1 cellular context compared by ENCODE assay signal in the genomic region with DNA sequence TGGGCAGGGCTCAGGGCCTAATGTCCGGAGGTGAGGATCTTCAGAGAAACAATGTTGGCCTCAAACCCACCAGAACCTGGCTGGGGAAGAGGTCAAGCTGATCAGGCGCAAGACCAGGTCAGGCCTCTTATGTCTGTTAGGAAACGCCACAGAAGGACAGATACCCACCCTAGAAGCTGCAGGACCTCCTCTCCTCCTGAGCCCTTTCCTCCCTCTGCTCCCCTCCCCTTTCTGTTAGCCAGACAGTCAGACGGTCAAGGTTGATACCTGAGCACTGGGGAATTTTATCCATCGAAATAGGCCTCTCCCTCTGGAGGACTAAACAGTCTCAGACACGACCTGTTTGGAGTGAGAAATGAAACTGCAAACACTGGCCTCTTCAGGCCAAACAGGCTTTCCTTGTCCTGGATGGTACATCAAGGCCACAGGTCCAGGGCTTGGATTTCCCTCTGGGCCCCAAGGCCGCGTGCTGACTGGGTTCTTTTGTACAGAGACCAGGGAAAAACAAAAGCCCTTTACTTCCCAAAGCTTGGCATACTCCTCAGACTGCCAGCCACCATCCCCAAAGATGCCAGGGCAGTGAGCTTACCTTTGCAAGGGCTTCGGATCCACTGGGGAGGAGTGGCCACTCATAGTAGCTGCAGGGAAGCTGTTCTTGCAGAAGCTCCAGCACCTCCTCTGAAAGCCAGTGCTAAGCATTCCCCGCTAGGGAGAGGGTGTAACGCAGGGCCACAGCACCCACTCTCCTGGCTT.
A peak's percentile ranks its signal among the peaks of the same experiment; 100 is the strongest.
TF ChIP-seq lines count a peak whose summit lies in the region.

No MANE protein-coding gene starts in this region.

TF ChIP-seq in HepG2, 621 proteins besides CTCF, POLR2A, EP300 and RAD21 (continued from another document and continues in another):
- no peak for TF ChIP-seq ZNF589 (CRISPR knock-in tag; conservative IDR thresholded peaks at IDR 0.05)
- 0 out of 2 replicates have a peak, but pooled peaks have one; percentile 40 for TF ChIP-seq KDM5B (CRISPR knock-in tag; IDR thresholded peaks at IDR 0.05; ENCODE audit: borderline replicate concordance)
- no peak for TF ChIP-seq MLLT10 (CRISPR knock-in tag; IDR thresholded peaks at IDR 0.05)
- TF ChIP-seq STAT5B (CRISPR knock-in tag; IDR thresholded peaks at IDR 0.05), result no peak
- TF ChIP-seq, protein P1, sequence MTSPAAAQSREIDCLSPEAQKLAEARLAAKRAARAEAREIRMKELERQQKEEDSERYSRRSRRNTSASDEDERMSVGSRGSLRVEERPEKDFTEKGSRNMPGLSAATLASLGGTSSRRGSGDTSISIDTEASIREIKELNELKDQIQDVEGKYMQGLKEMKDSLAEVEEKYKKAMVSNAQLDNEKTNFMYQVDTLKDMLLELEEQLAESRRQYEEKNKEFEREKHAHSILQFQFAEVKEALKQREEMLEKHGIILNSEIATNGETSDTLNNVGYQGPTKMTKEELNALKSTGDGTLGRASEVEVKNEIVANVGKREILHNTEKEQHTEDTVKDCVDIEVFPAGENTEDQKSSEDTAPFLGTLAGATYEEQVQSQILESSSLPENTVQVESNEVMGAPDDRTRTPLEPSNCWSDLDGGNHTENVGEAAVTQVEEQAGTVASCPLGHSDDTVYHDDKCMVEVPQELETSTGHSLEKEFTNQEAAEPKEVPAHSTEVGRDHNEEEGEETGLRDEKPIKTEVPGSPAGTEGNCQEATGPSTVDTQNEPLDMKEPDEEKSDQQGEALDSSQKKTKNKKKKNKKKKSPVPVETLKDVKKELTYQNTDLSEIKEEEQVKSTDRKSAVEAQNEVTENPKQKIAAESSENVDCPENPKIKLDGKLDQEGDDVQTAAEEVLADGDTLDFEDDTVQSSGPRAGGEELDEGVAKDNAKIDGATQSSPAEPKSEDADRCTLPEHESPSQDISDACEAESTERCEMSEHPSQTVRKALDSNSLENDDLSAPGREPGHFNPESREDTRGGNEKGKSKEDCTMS (CRISPR knock-in tag; conservative IDR thresholded peaks at IDR 0.05), result no peak
- TF ChIP-seq MIXL1 (CRISPR knock-in tag; IDR thresholded peaks at IDR 0.05), result peak; percentile 58
- TF ChIP-seq HOXA3 (CRISPR knock-in tag; IDR thresholded peaks at IDR 0.05), result peak; percentile 59; the same call in 1 of the 2 replicates
- peak; percentile 59 for TF ChIP-seq RBM22 (optimal IDR thresholded peaks at IDR 0.05; ENCODE audit: low read length)
- no peak for TF ChIP-seq SRY (CRISPR knock-in tag; IDR thresholded peaks at IDR 0.05)
- TF ChIP-seq AHR (CRISPR knock-in tag; IDR thresholded peaks at IDR 0.05), result no peak; the same call in 1 of the 2 replicates
- TF ChIP-seq, protein P2, sequence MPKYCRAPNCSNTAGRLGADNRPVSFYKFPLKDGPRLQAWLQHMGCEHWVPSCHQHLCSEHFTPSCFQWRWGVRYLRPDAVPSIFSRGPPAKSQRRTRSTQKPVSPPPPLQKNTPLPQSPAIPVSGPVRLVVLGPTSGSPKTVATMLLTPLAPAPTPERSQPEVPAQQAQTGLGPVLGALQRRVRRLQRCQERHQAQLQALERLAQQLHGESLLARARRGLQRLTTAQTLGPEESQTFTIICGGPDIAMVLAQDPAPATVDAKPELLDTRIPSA (CRISPR knock-in tag; IDR thresholded peaks at IDR 0.05; ENCODE audit: borderline replicate concordance), result no peak
- TF ChIP-seq ZNF564 (CRISPR knock-in tag; IDR thresholded peaks at IDR 0.05), result no peak
- no peak for TF ChIP-seq ZFP41 (CRISPR knock-in tag; IDR thresholded peaks at IDR 0.05; ENCODE audit: borderline replicate concordance)
- TF ChIP-seq FLYWCH1 (CRISPR knock-in tag; IDR thresholded peaks at IDR 0.05), result no peak
- TF ChIP-seq, protein P3, sequence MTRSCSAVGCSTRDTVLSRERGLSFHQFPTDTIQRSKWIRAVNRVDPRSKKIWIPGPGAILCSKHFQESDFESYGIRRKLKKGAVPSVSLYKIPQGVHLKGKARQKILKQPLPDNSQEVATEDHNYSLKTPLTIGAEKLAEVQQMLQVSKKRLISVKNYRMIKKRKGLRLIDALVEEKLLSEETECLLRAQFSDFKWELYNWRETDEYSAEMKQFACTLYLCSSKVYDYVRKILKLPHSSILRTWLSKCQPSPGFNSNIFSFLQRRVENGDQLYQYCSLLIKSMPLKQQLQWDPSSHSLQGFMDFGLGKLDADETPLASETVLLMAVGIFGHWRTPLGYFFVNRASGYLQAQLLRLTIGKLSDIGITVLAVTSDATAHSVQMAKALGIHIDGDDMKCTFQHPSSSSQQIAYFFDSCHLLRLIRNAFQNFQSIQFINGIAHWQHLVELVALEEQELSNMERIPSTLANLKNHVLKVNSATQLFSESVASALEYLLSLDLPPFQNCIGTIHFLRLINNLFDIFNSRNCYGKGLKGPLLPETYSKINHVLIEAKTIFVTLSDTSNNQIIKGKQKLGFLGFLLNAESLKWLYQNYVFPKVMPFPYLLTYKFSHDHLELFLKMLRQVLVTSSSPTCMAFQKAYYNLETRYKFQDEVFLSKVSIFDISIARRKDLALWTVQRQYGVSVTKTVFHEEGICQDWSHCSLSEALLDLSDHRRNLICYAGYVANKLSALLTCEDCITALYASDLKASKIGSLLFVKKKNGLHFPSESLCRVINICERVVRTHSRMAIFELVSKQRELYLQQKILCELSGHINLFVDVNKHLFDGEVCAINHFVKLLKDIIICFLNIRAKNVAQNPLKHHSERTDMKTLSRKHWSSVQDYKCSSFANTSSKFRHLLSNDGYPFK (CRISPR knock-in tag; IDR thresholded peaks at IDR 0.05; ENCODE audit: borderline replicate concordance), result no peak; the same call in 1 of the 2 replicates
- TF ChIP-seq ARID2 (CRISPR knock-in tag; IDR thresholded peaks at IDR 0.05; ENCODE audit: borderline replicate concordance), result no peak
- TF ChIP-seq ZNF678 (CRISPR knock-in tag; IDR thresholded peaks at IDR 0.05), result no peak
- no peak for TF ChIP-seq THYN1 (CRISPR knock-in tag; IDR thresholded peaks at IDR 0.05; ENCODE audit: borderline replicate concordance, low read depth)
- TF ChIP-seq KDM4B (CRISPR knock-in tag; IDR thresholded peaks at IDR 0.05), result no peak; the same call in none of the 2 replicates
- no peak for TF ChIP-seq ZNF570 (CRISPR knock-in tag; IDR thresholded peaks at IDR 0.05; ENCODE audit: borderline replicate concordance)
- peak; percentile 88 for TF ChIP-seq TBX2 (CRISPR knock-in tag; IDR thresholded peaks at IDR 0.05; ENCODE audit: borderline replicate concordance)
- TF ChIP-seq BRD4 (CRISPR knock-in tag; IDR thresholded peaks at IDR 0.05), result no peak
- TF ChIP-seq, protein P4, sequence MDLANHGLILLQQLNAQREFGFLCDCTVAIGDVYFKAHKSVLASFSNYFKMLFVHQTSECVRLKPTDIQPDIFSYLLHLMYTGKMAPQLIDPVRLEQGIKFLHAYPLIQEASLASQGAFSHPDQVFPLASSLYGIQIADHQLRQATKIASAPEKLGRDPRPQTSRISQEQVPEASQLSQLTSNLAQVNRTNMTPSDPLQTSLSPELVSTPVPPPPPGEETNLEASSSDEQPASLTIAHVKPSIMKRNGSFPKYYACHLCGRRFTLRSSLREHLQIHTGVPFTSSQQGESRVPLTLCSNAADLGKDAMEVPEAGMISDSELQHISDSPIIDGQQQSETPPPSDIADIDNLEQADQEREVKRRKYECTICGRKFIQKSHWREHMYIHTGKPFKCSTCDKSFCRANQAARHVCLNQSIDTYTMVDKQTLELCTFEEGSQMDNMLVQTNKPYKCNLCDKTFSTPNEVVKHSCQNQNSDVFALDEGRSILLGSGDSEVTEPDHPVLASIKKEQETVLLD (CRISPR knock-in tag; IDR thresholded peaks at IDR 0.05; ENCODE audit: low read depth), result no peak
- TF ChIP-seq, protein P5, sequence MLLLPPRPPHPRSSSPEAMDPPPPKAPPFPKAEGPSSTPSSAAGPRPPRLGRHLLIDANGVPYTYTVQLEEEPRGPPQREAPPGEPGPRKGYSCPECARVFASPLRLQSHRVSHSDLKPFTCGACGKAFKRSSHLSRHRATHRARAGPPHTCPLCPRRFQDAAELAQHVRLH (CRISPR knock-in tag; IDR thresholded peaks at IDR 0.05; ENCODE audit: borderline replicate concordance, low read depth), result no peak; the same call in 1 of the 2 replicates
- TF ChIP-seq TAF1 (CRISPR knock-in tag; IDR thresholded peaks at IDR 0.05), result 0 out of 2 replicates have a peak, but pooled peaks have one; percentile 18
- peak; percentile 82 for TF ChIP-seq ISL2 (CRISPR knock-in tag; IDR thresholded peaks at IDR 0.05)
- no peak; the same call in 1 of the 2 replicates for TF ChIP-seq SMAD1 (CRISPR knock-in tag; IDR thresholded peaks at IDR 0.05; ENCODE audit: borderline replicate concordance, low read depth)
- TF ChIP-seq, protein P6, sequence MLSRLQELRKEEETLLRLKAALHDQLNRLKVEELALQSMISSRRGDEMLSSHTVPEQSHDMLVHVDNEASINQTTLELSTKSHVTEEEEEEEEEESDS (CRISPR knock-in tag; IDR thresholded peaks at IDR 0.05; ENCODE audit: borderline replicate concordance), result no peak
- peak; percentile 90 for TF ChIP-seq SOX5 (CRISPR knock-in tag; IDR thresholded peaks at IDR 0.05; ENCODE audit: borderline replicate concordance)
- TF ChIP-seq MED8 (CRISPR knock-in tag; IDR thresholded peaks at IDR 0.05; ENCODE audit: insufficient replicate concordance), result no peak
- no peak for TF ChIP-seq POLR2AphosphoS2 (IDR thresholded peaks at IDR 0.05; ENCODE audit: low read depth, low read length)
- peak; percentile 65; the same call in 1 of the 2 replicates for TF ChIP-seq ZNF746 (CRISPR knock-in tag; IDR thresholded peaks at IDR 0.05)
- TF ChIP-seq ZNF136 (CRISPR knock-in tag; IDR thresholded peaks at IDR 0.05; ENCODE audit: low read depth), result no peak
- TF ChIP-seq, protein P7, sequence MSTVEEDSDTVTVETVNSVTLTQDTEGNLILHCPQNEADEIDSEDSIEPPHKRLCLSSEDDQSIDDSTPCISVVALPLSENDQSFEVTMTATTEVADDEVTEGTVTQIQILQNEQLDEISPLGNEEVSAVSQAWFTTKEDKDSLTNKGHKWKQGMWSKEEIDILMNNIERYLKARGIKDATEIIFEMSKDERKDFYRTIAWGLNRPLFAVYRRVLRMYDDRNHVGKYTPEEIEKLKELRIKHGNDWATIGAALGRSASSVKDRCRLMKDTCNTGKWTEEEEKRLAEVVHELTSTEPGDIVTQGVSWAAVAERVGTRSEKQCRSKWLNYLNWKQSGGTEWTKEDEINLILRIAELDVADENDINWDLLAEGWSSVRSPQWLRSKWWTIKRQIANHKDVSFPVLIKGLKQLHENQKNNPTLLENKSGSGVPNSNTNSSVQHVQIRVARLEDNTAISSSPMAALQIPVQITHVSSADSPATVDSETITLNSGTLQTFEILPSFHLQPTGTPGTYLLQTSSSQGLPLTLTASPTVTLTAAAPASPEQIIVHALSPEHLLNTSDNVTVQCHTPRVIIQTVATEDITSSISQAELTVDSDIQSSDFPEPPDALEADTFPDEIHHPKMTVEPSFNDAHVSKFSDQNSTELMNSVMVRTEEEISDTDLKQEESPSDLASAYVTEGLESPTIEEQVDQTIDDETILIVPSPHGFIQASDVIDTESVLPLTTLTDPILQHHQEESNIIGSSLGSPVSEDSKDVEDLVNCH (CRISPR knock-in tag; IDR thresholded peaks at IDR 0.05), result no peak
- TF ChIP-seq ZFYVE20 (CRISPR knock-in tag; IDR thresholded peaks at IDR 0.05; ENCODE audit: borderline replicate concordance, low read depth), result no peak
- peak; percentile 49; the same call in 1 of the 2 replicates for TF ChIP-seq GATAD1 (CRISPR knock-in tag; IDR thresholded peaks at IDR 0.05)
- TF ChIP-seq PPARG (CRISPR knock-in tag; conservative IDR thresholded peaks at IDR 0.05), result peak; percentile 64
- TF ChIP-seq ZNF605 (CRISPR knock-in tag; IDR thresholded peaks at IDR 0.05), result peak; percentile 61; the same call in 1 of the 2 replicates
- no peak for TF ChIP-seq ZNF83 (CRISPR knock-in tag; IDR thresholded peaks at IDR 0.05; ENCODE audit: borderline replicate concordance)
- TF ChIP-seq, protein P8, sequence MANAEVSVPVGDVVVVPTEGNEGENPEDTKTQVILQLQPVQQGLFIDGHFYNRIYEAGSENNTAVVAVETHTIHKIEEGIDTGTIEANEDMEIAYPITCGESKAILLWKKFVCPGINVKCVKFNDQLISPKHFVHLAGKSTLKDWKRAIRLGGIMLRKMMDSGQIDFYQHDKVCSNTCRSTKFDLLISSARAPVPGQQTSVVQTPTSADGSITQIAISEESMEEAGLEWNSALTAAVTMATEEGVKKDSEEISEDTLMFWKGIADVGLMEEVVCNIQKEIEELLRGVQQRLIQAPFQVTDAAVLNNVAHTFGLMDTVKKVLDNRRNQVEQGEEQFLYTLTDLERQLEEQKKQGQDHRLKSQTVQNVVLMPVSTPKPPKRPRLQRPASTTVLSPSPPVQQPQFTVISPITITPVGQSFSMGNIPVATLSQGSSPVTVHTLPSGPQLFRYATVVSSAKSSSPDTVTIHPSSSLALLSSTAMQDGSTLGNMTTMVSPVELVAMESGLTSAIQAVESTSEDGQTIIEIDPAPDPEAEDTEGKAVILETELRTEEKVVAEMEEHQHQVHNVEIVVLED (CRISPR knock-in tag; IDR thresholded peaks at IDR 0.05; ENCODE audit: borderline replicate concordance), result no peak; the same call in 1 of the 2 replicates
- no peak for TF ChIP-seq MEIS2 (CRISPR knock-in tag; IDR thresholded peaks at IDR 0.05)
- no peak for TF ChIP-seq CEBPB (IDR thresholded peaks at IDR 0.05; ENCODE audit: borderline replicate concordance, low read depth, low read length)
- peak; percentile 77; the same call in 1 of the 2 replicates for TF ChIP-seq ZNF792 (CRISPR knock-in tag; IDR thresholded peaks at IDR 0.05)
- no peak for TF ChIP-seq CCDC6 (CRISPR knock-in tag; IDR thresholded peaks at IDR 0.05)
- no peak for TF ChIP-seq ZNF879 (CRISPR knock-in tag; IDR thresholded peaks at IDR 0.05)
- TF ChIP-seq THAP11 (CRISPR knock-in tag; IDR thresholded peaks at IDR 0.05), result peak; percentile 63; the same call in 1 of the 2 replicates
- TF ChIP-seq BCL6 (CRISPR knock-in tag; IDR thresholded peaks at IDR 0.05), result peak; percentile 96
- TF ChIP-seq NCOA5 (CRISPR knock-in tag; IDR thresholded peaks at IDR 0.05), result no peak
- TF ChIP-seq, protein P9, sequence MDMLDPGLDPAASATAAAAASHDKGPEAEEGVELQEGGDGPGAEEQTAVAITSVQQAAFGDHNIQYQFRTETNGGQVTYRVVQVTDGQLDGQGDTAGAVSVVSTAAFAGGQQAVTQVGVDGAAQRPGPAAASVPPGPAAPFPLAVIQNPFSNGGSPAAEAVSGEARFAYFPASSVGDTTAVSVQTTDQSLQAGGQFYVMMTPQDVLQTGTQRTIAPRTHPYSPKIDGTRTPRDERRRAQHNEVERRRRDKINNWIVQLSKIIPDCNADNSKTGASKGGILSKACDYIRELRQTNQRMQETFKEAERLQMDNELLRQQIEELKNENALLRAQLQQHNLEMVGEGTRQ (IDR thresholded peaks at IDR 0.05; ENCODE audit: low read depth, low read length), result no peak
- TF ChIP-seq, protein P9 (CRISPR knock-in tag; IDR thresholded peaks at IDR 0.05; ENCODE audit: borderline replicate concordance), result no peak
